ENCODE assay signal across 9 cellular contexts in genomic region chr13:101149735-101150380, GRCh38.
DNase-seq lines count a peak whose midpoint lies in the region; ATAC-seq and TF ChIP-seq lines count a peak whose summit lies in the region.
"Had no signal": no experiment of that assay in that cellular context is flagged by ENCODE, and none has a peak within 500 bp of the region (broad histone marks: within the 10 kb centered on the region; RNA-seq: fewer than 3 reads in every experiment).

No MANE protein-coding gene starts in this region.

- no peak overlapping the region for H3K9ac ChIP-seq in mammary epithelial cell (ENCODE audit: insufficient read depth, low read length)

- H3K4me3 ChIP-seq in MG63 (no peak overlapping the region), mammary epithelial cell (replicated peaks in 1 of 3; ENCODE audit: insufficient read depth in 1 of 3, low read depth in 2 of 3, low read length in 3 of 3) (no peak overlapping the region)

- H2AFZ ChIP-seq in mammary epithelial cell (ENCODE audit: low read depth, low read length) = no peak overlapping the region

- no peaks in the 10 kb centered on the region for H4K20me1 ChIP-seq in mammary epithelial cell (ENCODE audit: insufficient read depth, low read length)

- in situ Hi-C loops in mammary epithelial cell (cut with MboI; ENCODE audit: low sequenced_read_pairs in 2 of 2) = loop anchor here (5.0 to 25.0 kb wide), 3 partner anchors 322 to 612 kb away; no protein-coding TSS in a partner anchor

- 67% methylated on average over 9 of the region's 9 CpGs for WGBS in mammary epithelial cell (ENCODE audit: low coverage, missing lambda C conversion rate)

- CTCF ChIA-PET in mammary epithelial cell (lab: Charles Lee; ENCODE audit: low non-redundant PET) = no interaction called here

- dilution Hi-C loops in mammary epithelial cell (cut with HindIII; ENCODE audit: low sequenced_read_pairs) = no loop called here

- no peaks in the 10 kb centered on the region for H3K79me2 ChIP-seq in mammary epithelial cell (ENCODE audit: insufficient read depth, low read length)

- ATAC-seq in HG03039 (IDR thresholded peaks at IDR 0.05; ENCODE audit: unreplicated experiment) (no peak), foreskin keratinocyte (no peak), HG03457 (IDR thresholded peaks at IDR 0.05; ENCODE audit: unreplicated experiment) (no peak), left ventricle myocardium superior (no peak)

- no peaks in the 10 kb centered on the region for H3K4me1 ChIP-seq in mammary epithelial cell (ENCODE audit: insufficient read depth, low read length)
- no peaks in the 10 kb centered on the region for H3K4me1 ChIP-seq in foreskin keratinocyte

- peak; percentile 22 to 44 for TF ChIP-seq CTCF in mammary epithelial cell (conservative IDR thresholded peaks at IDR 0.05 in 1 of 2, IDR thresholded peaks at IDR 0.05 in 1 of 2; ENCODE audit: extremely low read depth in 1 of 2, insufficient read depth in 1 of 2, low read depth in 1 of 2, low read length in 2 of 2)
- no peak for TF ChIP-seq CTCF in foreskin keratinocyte (conservative IDR thresholded peaks at IDR 0.05)

- no peaks in the 10 kb centered on the region for H3K36me3 ChIP-seq in MG63
- no peaks in the 10 kb centered on the region for H3K36me3 ChIP-seq in mammary epithelial cell (ENCODE audit: insufficient read depth, low read length)

- intact Hi-C loops in mammary epithelial cell (cut with micrococcal nuclease) (loop anchor here (1.0 kb wide), 2 partner anchors 148 to 324 kb away; no protein-coding TSS in a partner anchor), left ventricle myocardium superior (cut with micrococcal nuclease) (loop anchor here (10.0 kb wide), 1 partner anchor 605 kb away; no protein-coding TSS in a partner anchor)

- BruUV-seq in mammary epithelial cell (replicated peaks; lab: Mats Ljungman, UMichigan) = no TSS peak

- H3K27ac ChIP-seq in mammary epithelial cell (ENCODE audit: insufficient read depth, low read depth, low read length) (no peak overlapping the region), foreskin keratinocyte (no peak overlapping the region)

- H3K9me3 ChIP-seq in MG63 (no peaks in the 10 kb centered on the region), mammary epithelial cell (replicated peaks; ENCODE audit: insufficient read depth, low read length) (no peaks in the 10 kb centered on the region)

- no peak overlapping the region for H3K4me2 ChIP-seq in mammary epithelial cell (ENCODE audit: insufficient read depth, low read depth, low read length)

- DNase-seq in GM03348 (ENCODE audit: low spot score) = peak; percentile 67
- peak; percentile 45 for DNase-seq in MG63
- peak; percentile 6 for DNase-seq in mammary epithelial cell
- peak; percentile 35 for DNase-seq in non-pigmented ciliary epithelial cell (ENCODE audit: low read depth)
- DNase-seq in foreskin keratinocyte = no peak
- DNase-seq in left ventricle myocardium superior = no peak
- DNase-seq: activated naive CD4-positive, alpha-beta T cell treated with anti-CD3 and anti-CD28 coated beads for 36 hours had no signal

- H3K27me3 ChIP-seq in MG63 (no peaks in the 10 kb centered on the region), mammary epithelial cell (ENCODE audit: insufficient read depth, low read length) (no peaks in the 10 kb centered on the region), foreskin keratinocyte (peaks cover 20% of the 10 kb centered on the region)

Comparison
In these comparisons a context has a peak if more than half of its experiments do, and no peak if none do; other contexts are left out.
1. DNase-seq: peak in GM03348 (single experiment), MG63 (single experiment), mammary epithelial cell (single experiment) and non-pigmented ciliary epithelial cell (single experiment); none in foreskin keratinocyte (0 of 2) and left ventricle myocardium superior (single experiment).